8 cellular contexts compared by ENCODE assay signal in the genomic region with DNA sequence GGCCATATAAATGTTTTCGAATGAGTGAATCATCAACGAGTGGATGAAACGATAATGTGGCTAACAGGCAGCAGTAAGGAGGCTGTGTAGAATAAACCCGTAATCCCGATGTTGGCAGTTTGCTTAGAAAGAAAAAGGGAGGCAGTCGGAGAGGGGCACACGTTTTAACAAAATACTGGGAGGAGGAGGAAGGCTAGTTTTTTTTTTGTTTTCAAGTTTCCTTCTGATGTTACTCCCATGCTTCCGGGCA. TPM values are rescaled to one million over a fixed set of nuclear protein-coding genes. Genes with fewer than 3 reads are reported as not detected.
A peak's percentile ranks its signal among the peaks of the same experiment; 100 is the strongest.
DNase-seq lines count a peak whose midpoint lies in the region; ATAC-seq, FAIRE-seq and TF ChIP-seq lines count a peak whose summit lies in the region.

No MANE protein-coding gene starts in this region.

- no peak for TF ChIP-seq POLR2A in endothelial cell of umbilical vein (IDR thresholded peaks at IDR 0.05; ENCODE audit: low read depth, low read length)

- H3K4me2 ChIP-seq in DND-41 (ENCODE audit: insufficient read depth, low read length) (peak overlapping the region; percentile 78), PC-3 (ENCODE audit: low read length) (peak overlapping the region; percentile 82), endothelial cell of umbilical vein (ENCODE audit: insufficient read depth, low read length) (peak overlapping the region; percentile 76)

- no peaks in the 10 kb centered on the region for H3F3A ChIP-seq in PC-3 (ENCODE audit: low read length, unreplicated experiment)

- peak overlapping the region; percentile 16 to 76; a peak in 3 of 4 replicates for H3K4me3 ChIP-seq in DND-41 (ENCODE audit: low read depth in 1 of 2, low read length in 2 of 2)
- peak overlapping the region; percentile 81 for H3K4me3 ChIP-seq in PC-3 (ENCODE audit: low read length)
- peak overlapping the region; percentile 6 to 80 (median 76) for H3K4me3 ChIP-seq in endothelial cell of umbilical vein (replicated peaks in 1 of 3; ENCODE audit: insufficient read depth in 1 of 3, low read depth in 1 of 3, low read length in 3 of 3)

- no peak for FAIRE-seq in endothelial cell of umbilical vein (lab: Jason Lieb, UNC)

- dilution Hi-C loops in endothelial cell of umbilical vein (cut with MboI; ENCODE audit: extremely low pct_ligation_motif_present, low sequenced_read_pairs) = no loop called here

- H3K79me2 ChIP-seq in DND-41 (ENCODE audit: insufficient read depth, low read length) (peaks cover 45% of the 10 kb centered on the region), PC-3 (ENCODE audit: low read length) (peaks cover 46% of the 10 kb centered on the region), endothelial cell of umbilical vein (ENCODE audit: control insufficient read depth, insufficient read depth, low read length) (peaks cover 27% of the 10 kb centered on the region)

- H3K9ac ChIP-seq in DND-41 (ENCODE audit: low read depth, low read length) = peak overlapping the region; percentile 85
- peak overlapping the region; percentile 88 for H3K9ac ChIP-seq in PC-3 (ENCODE audit: low read length)
- peak overlapping the region; percentile 19 for H3K9ac ChIP-seq in endothelial cell of umbilical vein (replicated peaks; ENCODE audit: extremely low read depth, insufficient read depth, low read length)

- H3K4me1 ChIP-seq in DND-41 (ENCODE audit: insufficient read depth, low read length) (peaks cover 41% of the 10 kb centered on the region), PC-3 (ENCODE audit: insufficient read depth, low read length) (peaks cover 13% of the 10 kb centered on the region; the same call in 1 of the 2 replicates), endothelial cell of umbilical vein (ENCODE audit: control insufficient read depth, extremely low read depth, insufficient read depth, low read length) (peaks cover 14% of the 10 kb centered on the region)

- peaks cover 10% of the 10 kb centered on the region for H4K20me1 ChIP-seq in DND-41 (ENCODE audit: insufficient read depth, low read length)
- H4K20me1 ChIP-seq in PC-3 (ENCODE audit: low read length) = no peaks in the 10 kb centered on the region
- H4K20me1 ChIP-seq in endothelial cell of umbilical vein (replicated peaks; ENCODE audit: control insufficient read depth, extremely low read depth, insufficient read depth, low read length) = no peaks in the 10 kb centered on the region

- POLR2A ChIA-PET in PC-3 (lab: Charles Lee; ENCODE audit: unreplicated experiment) = interaction anchor here (0.7 to 1.1 kb wide), 3 partner anchors 14 to 229 kb away, joined by 3 read pairs; no protein-coding TSS in a partner anchor
- POLR2A ChIA-PET in endothelial cell of umbilical vein (lab: Charles Lee) = no interaction called here

- H3K9me3 Mint-ChIP-seq in osteocyte (ENCODE audit: unreplicated experiment) = no peaks in the 10 kb centered on the region

- ATAC-seq in DND-41 (ENCODE audit: insufficient read depth, low read depth) (no peak), PC-3 (no peak), GM21825 (IDR thresholded peaks at IDR 0.05; ENCODE audit: unreplicated experiment) (no peak)

- H3K4me1 Mint-ChIP-seq in osteocyte (ENCODE audit: unreplicated experiment) = peaks cover 20% of the 10 kb centered on the region

- intact Hi-C loops in PC-3 (cut with micrococcal nuclease) = loop anchor here (2.0 kb wide), 1 partner anchor 20 kb away; no protein-coding TSS in a partner anchor
- intact Hi-C loops in endothelial cell of umbilical vein (cut with micrococcal nuclease) = loop anchor here (5.0 kb wide), 1 partner anchor 125 kb away; no protein-coding TSS in a partner anchor

- H3K27me3 Mint-ChIP-seq in osteocyte (ENCODE audit: unreplicated experiment) = no peaks in the 10 kb centered on the region

- H3K9me2 ChIP-seq in PC-3 (replicated peaks; ENCODE audit: low read length) = no peaks in the 10 kb centered on the region

- H2AFZ ChIP-seq in DND-41 (ENCODE audit: low read depth, low read length) = peak overlapping the region; percentile 69
- peak overlapping the region; percentile 99 for H2AFZ ChIP-seq in PC-3 (ENCODE audit: low read length)
- H2AFZ ChIP-seq in endothelial cell of umbilical vein (ENCODE audit: low read depth, low read length) = peak overlapping the region; percentile 71

- peak overlapping the region; percentile 92 for H3K27ac Mint-ChIP-seq in osteocyte (ENCODE audit: unreplicated experiment)

- H3K27ac ChIP-seq in DND-41 (ENCODE audit: low read length) = peak overlapping the region; percentile 79
- peak overlapping the region; percentile 38 for H3K27ac ChIP-seq in PC-3 (ENCODE audit: low read length)
- peak overlapping the region; percentile 6 for H3K27ac ChIP-seq in endothelial cell of umbilical vein (ENCODE audit: insufficient read depth, low read depth, low read length)

- no TSS peak for BruUV-seq in PC-3 (replicated peaks; lab: Mats Ljungman, UMichigan)
- TSS peak; percentile 55 for BruUV-seq in endothelial cell of umbilical vein (replicated peaks; lab: Mats Ljungman, UMichigan)

- no peaks in the 10 kb centered on the region for H3K9me3 ChIP-seq in DND-41 (ENCODE audit: insufficient read depth, low read length, severe bottlenecking)
- no peaks in the 10 kb centered on the region for H3K9me3 ChIP-seq in PC-3 (ENCODE audit: low read length)
- no peaks in the 10 kb centered on the region for H3K9me3 ChIP-seq in endothelial cell of umbilical vein (replicated peaks; ENCODE audit: control insufficient read depth, insufficient read depth, low read length)

- peak overlapping the region; percentile 98 for H3K4me3 Mint-ChIP-seq in osteocyte (ENCODE audit: unreplicated experiment)

- CTCF ChIA-PET in PC-3 (lab: Charles Lee) (interaction anchor here (0.7 to 1.2 kb wide), 3 partner anchors 35 to 67 kb away, joined by 3 to 4 read pairs (median 3); no protein-coding TSS in a partner anchor), endothelial cell of umbilical vein (lab: Charles Lee) (interaction anchor here (0.7 to 2.6 kb wide), 8 partner anchors 10 to 365 kb away, joined by 3 to 18 read pairs (median 7); no protein-coding TSS in a partner anchor)

- H3K9me1 ChIP-seq in endothelial cell of umbilical vein (replicated peaks; ENCODE audit: control insufficient read depth, extremely low read depth, insufficient read depth, low read length) = no peaks in the 10 kb centered on the region

- peaks cover 3% of the 10 kb centered on the region for H3K36me3 Mint-ChIP-seq in osteocyte (ENCODE audit: unreplicated experiment)

- no peak for DNase-seq in DND-41
- DNase-seq in PC-3 = peak; percentile 38
- DNase-seq in endothelial cell of umbilical vein (ENCODE audit: low read depth, low spot score) = no peak
- no peak for DNase-seq in osteocyte (ENCODE audit: extremely low spot score, unreplicated experiment)
- DNase-seq in NCI-H345 treated with DMSO at 0.1 percent for 48 hours (lab: John Stamatoyannopoulos, UW; ENCODE audit: unreplicated experiment) = no peak
- DNase-seq in NCI-H187 (lab: John Stamatoyannopoulos, UW) = no peak
- DNase-seq in AML-193 (lab: John Stamatoyannopoulos, UW) = no peak

- peaks cover 23% of the 10 kb centered on the region for H3K36me3 ChIP-seq in DND-41 (ENCODE audit: insufficient read depth, low read length)
- H3K36me3 ChIP-seq in PC-3 (ENCODE audit: low read depth, low read length) = peaks cover 10% of the 10 kb centered on the region
- no peaks in the 10 kb centered on the region for H3K36me3 ChIP-seq in endothelial cell of umbilical vein (ENCODE audit: control insufficient read depth in 2 of 2, extremely low read depth in 1 of 2, insufficient read depth in 2 of 2, low read length in 2 of 2)

- TF ChIP-seq CTCF in DND-41 (IDR thresholded peaks at IDR 0.05; ENCODE audit: borderline replicate concordance, extremely low read depth, low read length, poor library complexity, severe bottlenecking) (no peak), PC-3 (conservative IDR thresholded peaks at IDR 0.05; ENCODE audit: low read depth, low read length) (no peak), endothelial cell of umbilical vein (IDR thresholded peaks at IDR 0.05; ENCODE audit: extremely low read depth in 1 of 2, insufficient read depth in 1 of 2, low read depth in 1 of 2, low read length in 2 of 2) (no peak), osteocyte (IDR thresholded peaks at IDR 0.05) (no peak)

- H3K27me3 ChIP-seq in DND-41 (ENCODE audit: insufficient read depth, low read length, poor library complexity) = no peaks in the 10 kb centered on the region
- no peaks in the 10 kb centered on the region for H3K27me3 ChIP-seq in PC-3 (ENCODE audit: low read length)
- H3K27me3 ChIP-seq in endothelial cell of umbilical vein (ENCODE audit: control insufficient read depth in 2 of 2, insufficient read depth in 2 of 2, low read length in 2 of 2) = no peaks in the 10 kb centered on the region

TF ChIP-seq in endothelial cell of umbilical vein, 7 proteins besides CTCF, POLR2A, EP300 and RAD21 (continues in another document):
- TF ChIP-seq FOS (IDR thresholded peaks at IDR 0.05; ENCODE audit: borderline replicate concordance, insufficient read depth, low read length) = peak; percentile 18
- TF ChIP-seq, protein P1, sequence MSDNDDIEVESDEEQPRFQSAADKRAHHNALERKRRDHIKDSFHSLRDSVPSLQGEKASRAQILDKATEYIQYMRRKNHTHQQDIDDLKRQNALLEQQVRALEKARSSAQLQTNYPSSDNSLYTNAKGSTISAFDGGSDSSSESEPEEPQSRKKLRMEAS (IDR thresholded peaks at IDR 0.05; ENCODE audit: insufficient read depth, insufficient read length) = no peak
- no peak for TF ChIP-seq EZH2 (IDR thresholded peaks at IDR 0.05; ENCODE audit: borderline replicate concordance, low read depth, low read length, severe bottlenecking)

RNA-seq across cellular contexts. Expression of a gene that starts 0.5 kb away (rescaled TPM):
- 69.2 and 70.7 TPM in 2 replicates for total RNA-seq in PC-3 (2014; rRNA removed)
- total RNA-seq in endothelial cell of umbilical vein = 28.0 and 30.5 TPM in 2 replicates
- 6.5 and 9.7 TPM in 2 replicates for polyA plus RNA-seq in endothelial cell of umbilical vein
- polyA plus RNA-seq in endothelial cell of umbilical vein (2011; cell fraction: cytosol; rRNA removed) = 15.3 and 15.8 TPM in 2 replicates
- polyA plus RNA-seq in endothelial cell of umbilical vein (2011; cell fraction: nucleus; rRNA removed) = 13.5 and 18.7 TPM in 2 replicates
- 23.3 and 31.7 TPM in 2 replicates for polyA plus RNA-seq in endothelial cell of umbilical vein (2012)
- 13.1 and 13.6 TPM in 2 replicates for polyA minus RNA-seq in endothelial cell of umbilical vein
- 35.2 TPM for polyA minus RNA-seq in endothelial cell of umbilical vein (2011; cell fraction: cytosol; rRNA and poly(A)+ RNA removed)
- 9.4 and 12.7 TPM in 2 replicates for polyA minus RNA-seq in endothelial cell of umbilical vein (2011; cell fraction: nucleus; rRNA and poly(A)+ RNA removed)
- total RNA-seq in osteocyte = 27.0 and 28.7 TPM in 2 replicates

RNA-seq across cellular contexts. Expression of a gene that starts 33.4 kb away (rescaled TPM):
- total RNA-seq in PC-3 (2014; rRNA removed) = 223 and 235 TPM in 2 replicates
- total RNA-seq in endothelial cell of umbilical vein = 0.18 TPM in 1 of 2 replicates, not detected in the other
- polyA plus RNA-seq in endothelial cell of umbilical vein = 0.08 and 0.15 TPM in 2 replicates
- polyA plus RNA-seq in endothelial cell of umbilical vein (2011; cell fraction: cytosol; rRNA removed) = 0.10 and 0.27 TPM in 2 replicates
- 0.22 and 0.24 TPM in 2 replicates for polyA plus RNA-seq in endothelial cell of umbilical vein (2011; cell fraction: nucleus; rRNA removed)
- polyA plus RNA-seq in endothelial cell of umbilical vein (2012) = 0.17 and 0.30 TPM in 2 replicates
- 2.0 TPM in 1 of 2 replicates, not detected in the other for polyA minus RNA-seq in endothelial cell of umbilical vein
- polyA minus RNA-seq in endothelial cell of umbilical vein (2011; cell fraction: cytosol; rRNA and poly(A)+ RNA removed) = 2.3 TPM
- 0.67 TPM in 1 of 2 replicates, not detected in the other for polyA minus RNA-seq in endothelial cell of umbilical vein (2011; cell fraction: nucleus; rRNA and poly(A)+ RNA removed)
- total RNA-seq in osteocyte = 1.1 and 2.4 TPM in 2 replicates

Comparison
In these comparisons a context has a peak if more than half of its experiments do, and no peak if none do; other contexts are left out.
1. H3K27ac ChIP-seq: peak in every context shown above with its lines; median percentile 79 in DND-41; 38 in PC-3; 6 in endothelial cell of umbilical vein.
2. H3K9ac ChIP-seq: peak in every context shown above with its lines; median percentile 88 in PC-3; 85 in DND-41; 19 in endothelial cell of umbilical vein.
3. RNA of a gene that starts 33.4 kb away (total RNA-seq): 223 to 235 TPM in PC-3; 1.1 to 2.4 TPM in osteocyte and 0.18 TPM in endothelial cell of umbilical vein; every median in the first group is over 10 times any median in the second.
4. Peak in every context shown above with its lines, with median percentiles within 50 percentile points of each other: H2AFZ ChIP-seq, H3K4me2 ChIP-seq and H3K4me3 ChIP-seq.